16 cellular contexts compared by ENCODE assay signal in the genomic region with DNA sequence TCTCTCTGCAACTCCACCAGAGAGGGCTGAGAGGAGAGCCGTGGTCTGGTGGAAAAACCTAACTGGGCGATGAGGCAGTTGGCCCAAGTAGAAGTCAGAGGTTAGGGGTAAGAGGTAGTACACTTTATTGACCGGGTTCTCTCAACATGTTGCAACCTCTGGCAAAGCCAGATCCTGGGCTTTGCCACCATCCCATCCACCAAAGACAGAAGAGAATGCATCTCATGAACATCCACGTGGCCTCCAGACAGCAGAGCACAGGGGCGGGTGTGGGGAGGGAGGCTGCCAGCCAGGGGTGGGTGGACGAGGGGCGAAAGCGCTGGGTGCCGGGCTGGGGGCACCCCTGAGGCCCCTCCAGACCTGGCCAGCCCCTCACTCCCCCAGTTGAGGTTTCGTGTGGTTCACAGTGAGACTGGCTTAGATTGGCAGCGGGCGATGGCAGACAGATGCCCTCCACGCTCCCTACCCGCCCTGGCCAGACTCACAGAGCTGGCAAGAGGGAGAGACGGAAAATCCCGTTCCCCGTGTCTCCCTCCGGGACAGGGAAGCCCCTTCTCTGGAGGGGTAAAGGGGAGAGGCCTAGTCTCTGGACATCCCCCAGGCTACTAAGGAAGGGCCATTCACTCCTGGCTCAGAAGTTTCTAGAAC. TPM values are rescaled to one million over a fixed set of nuclear protein-coding genes. Genes with fewer than 3 reads are reported as not detected.
DNase-seq lines count a peak whose midpoint lies in the region; ATAC-seq and TF ChIP-seq lines count a peak whose summit lies in the region.
"Had no signal": no experiment of that assay in that cellular context is flagged by ENCODE, and none has a peak within 500 bp of the region (broad histone marks: within the 10 kb centered on the region; RNA-seq: fewer than 3 reads in every experiment).

No MANE protein-coding gene starts in this region.

- H4K8ac ChIP-seq in IMR-90 (ENCODE audit: low read depth in 2 of 2, low read length in 2 of 2) = no peak overlapping the region

- DNase-seq in AG08396 (ENCODE audit: low spot score) (peak; percentile 7), IMR-90 (no peak), neural progenitor cell (ENCODE audit: low spot score) (no peak), GM19238 (ENCODE audit: insufficient read length, low spot score) (no peak), HuH-7.5 (ENCODE audit: low spot score) (no peak), islet precursor cell (no peak)
- DNase-seq: DMS 273 treated with DMSO at 0.1 percent for 48 hours, DND-41, KG1, NCI-H1694 treated with DMSO at 0.1 percent for 48 hours, OCI-M1, SIG-M5 had no signal

- H2BK15ac ChIP-seq in IMR-90 (ENCODE audit: low read depth, low read length) = no peak overlapping the region

- H3K4me3 ChIP-seq in IMR-90 (ENCODE audit: insufficient read depth, low read depth, low read length) (no peak overlapping the region), neural progenitor cell (no peak overlapping the region)
- H3K4me3 ChIP-seq: GM23338 had no signal

- no peaks in the 10 kb centered on the region for H3K9me3 Mint-ChIP-seq in dendritic cell treated with granulocyte-macrophage colony-stimulating factor and Interleukin-4, amounts not matched to agents 40 ng/mL and 50 ng/mL, for 4 days
- H3K9me3 Mint-ChIP-seq in neural progenitor cell = no peaks in the 10 kb centered on the region
- H3K9me3 Mint-ChIP-seq: GM23338 had no signal

- H2BK5ac ChIP-seq in IMR-90 (ENCODE audit: low read depth, low read length, poor library complexity, severe bottlenecking) = no peak overlapping the region

- H3K4me1 ChIP-seq in IMR-90 (ENCODE audit: control insufficient read depth, insufficient read depth, low read length) = no peaks in the 10 kb centered on the region
- peaks cover 7% of the 10 kb centered on the region for H3K4me1 ChIP-seq in neural progenitor cell

- no peak for TF ChIP-seq POLR2A in IMR-90 (IDR thresholded peaks at IDR 0.05; ENCODE audit: low read depth, low read length)

- WGBS in IMR-90 (ENCODE audit: extremely low coverage in 2 of 2, insufficient read length in 1 of 2), 2 experiments = no CpG with 5 or more reads among the region's 18 CpGs

- in situ Hi-C loops in IMR-90 (cut with MboI; ENCODE audit: low sequenced_read_pairs) = no loop called here

- H3K36me3 Mint-ChIP-seq in dendritic cell treated with granulocyte-macrophage colony-stimulating factor and Interleukin-4, amounts not matched to agents 40 ng/mL and 50 ng/mL, for 4 days (ENCODE audit: low read depth) = no peaks in the 10 kb centered on the region
- peaks cover 3% of the 10 kb centered on the region for H3K36me3 Mint-ChIP-seq in neural progenitor cell

- no peak overlapping the region for H2BK20ac ChIP-seq in IMR-90 (ENCODE audit: low read depth, low read length)

- no peak overlapping the region for H2BK120ac ChIP-seq in IMR-90 (ENCODE audit: low read depth, low read length)

- H3K36me3 ChIP-seq in IMR-90 (ENCODE audit: control insufficient read depth, insufficient read depth, low read length) = peaks cover 2% of the 10 kb centered on the region
- no peaks in the 10 kb centered on the region for H3K36me3 ChIP-seq in neural progenitor cell

- intact Hi-C loops in IMR-90 (cut with micrococcal nuclease) = no loop called here
- intact Hi-C loops in dendritic cell treated with granulocyte-macrophage colony-stimulating factor and Interleukin-4, amounts not matched to agents 40 ng/mL and 50 ng/mL, for 4 days (cut with micrococcal nuclease) = no loop called here

- H3K79me2 ChIP-seq in neural progenitor cell (ENCODE audit: low read depth) = no peaks in the 10 kb centered on the region

- H3K56ac ChIP-seq in IMR-90 (ENCODE audit: extremely low read depth, insufficient read depth, low read length) = no peak overlapping the region

- H2AFZ ChIP-seq in IMR-90 (replicated peaks; ENCODE audit: low read length, poor library complexity) (no peak overlapping the region), neural progenitor cell (replicated peaks) (peak overlapping the region; percentile 10)
- H2AFZ ChIP-seq: GM23338 had no signal

- H3K27ac ChIP-seq in IMR-90 (ENCODE audit: insufficient read depth, low read length) (no peak overlapping the region), neural progenitor cell (no peak overlapping the region)
- H3K27ac ChIP-seq: C4-2B had no signal

- H3K9me1 ChIP-seq in IMR-90 (ENCODE audit: insufficient read depth, low read length) = no peaks in the 10 kb centered on the region

- dilution Hi-C loops in IMR-90 (cut with HindIII; ENCODE audit: low sequenced_read_pairs, unreplicated experiment) = no loop called here

- H3K27me3 Mint-ChIP-seq in dendritic cell treated with granulocyte-macrophage colony-stimulating factor and Interleukin-4, amounts not matched to agents 40 ng/mL and 50 ng/mL, for 4 days = no peaks in the 10 kb centered on the region
- H3K27me3 Mint-ChIP-seq in neural progenitor cell (ENCODE audit: insufficient read depth, low read depth) = peaks cover 2% of the 10 kb centered on the region

- no peak overlapping the region for H3K9ac ChIP-seq in IMR-90 (ENCODE audit: low read depth, low read length)
- H3K9ac ChIP-seq in neural progenitor cell = no peak overlapping the region

- H3K79me1 ChIP-seq in IMR-90 (ENCODE audit: low read depth in 1 of 2, low read length in 2 of 2) = no peaks in the 10 kb centered on the region

- H4K91ac ChIP-seq in IMR-90 (ENCODE audit: insufficient read depth, low read depth, low read length) = no peak overlapping the region

- peak overlapping the region; percentile 28 for H2AK9ac ChIP-seq in IMR-90 (replicated peaks; ENCODE audit: low read depth, low read length, poor library complexity)

- H3K27ac Mint-ChIP-seq in dendritic cell treated with granulocyte-macrophage colony-stimulating factor and Interleukin-4, amounts not matched to agents 40 ng/mL and 50 ng/mL, for 4 days = peak overlapping the region; percentile 75
- peak overlapping the region; percentile 92 for H3K27ac Mint-ChIP-seq in neural progenitor cell
- H3K27ac Mint-ChIP-seq: GM23338 had no signal

- no peak for TF ChIP-seq CTCF in IMR-90 (conservative IDR thresholded peaks at IDR 0.05; ENCODE audit: low read depth, low read length)
- no peak for TF ChIP-seq CTCF in neural progenitor cell (IDR thresholded peaks at IDR 0.05)

- peaks cover 4% of the 10 kb centered on the region for H3F3A ChIP-seq in neural progenitor cell (ENCODE audit: low read depth)

- H2AK5ac ChIP-seq in IMR-90 (ENCODE audit: low read depth, low read length) = no peak overlapping the region

- ATAC-seq in IMR-90 (ENCODE audit: low read depth) = no peak
- ATAC-seq in GM21825 (IDR thresholded peaks at IDR 0.05; ENCODE audit: unreplicated experiment) = no peak
- ATAC-seq: GM23338 had no signal

- H3K14ac ChIP-seq in IMR-90 (replicated peaks; ENCODE audit: low read depth, low read length) = no peak overlapping the region

- BruUV-seq in IMR-90 (replicated peaks; lab: Mats Ljungman, UMichigan) = no TSS peak

- TF ChIP-seq RAD21 in IMR-90 (IDR thresholded peaks at IDR 0.05; ENCODE audit: low read length) = no peak

- no peak overlapping the region for H3K4me3 Mint-ChIP-seq in dendritic cell treated with granulocyte-macrophage colony-stimulating factor and Interleukin-4, amounts not matched to agents 40 ng/mL and 50 ng/mL, for 4 days
- no peak overlapping the region for H3K4me3 Mint-ChIP-seq in neural progenitor cell
- H3K4me3 Mint-ChIP-seq: GM23338 had no signal

- H3K23ac ChIP-seq in IMR-90 (ENCODE audit: low read depth, low read length) = no peak overlapping the region

- H4K5ac ChIP-seq in IMR-90 (ENCODE audit: low read depth, low read length) = no peak overlapping the region

- H3K9me3 ChIP-seq in IMR-90 (ENCODE audit: control insufficient read depth, insufficient read depth, low read length) (no peaks in the 10 kb centered on the region), neural progenitor cell (ENCODE audit: low read depth) (no peaks in the 10 kb centered on the region)

- H3K27me3 ChIP-seq in IMR-90 (ENCODE audit: control insufficient read depth, insufficient read depth, low read length) = no peaks in the 10 kb centered on the region
- H3K27me3 ChIP-seq in neural progenitor cell = no peaks in the 10 kb centered on the region

- H3K4ac ChIP-seq in IMR-90 (ENCODE audit: low read depth, low read length) = no peak overlapping the region

- no peak overlapping the region for H3K18ac ChIP-seq in IMR-90 (ENCODE audit: low read depth, low read length)

- CTCF ChIA-PET in IMR-90 (lab: Yijun Ruan, JAX) = no interaction called here

- no peaks in the 10 kb centered on the region for H4K20me1 ChIP-seq in IMR-90 (ENCODE audit: insufficient read depth, low read length)
- no peaks in the 10 kb centered on the region for H4K20me1 ChIP-seq in neural progenitor cell (ENCODE audit: low read depth)

- H3K4me1 Mint-ChIP-seq in dendritic cell treated with granulocyte-macrophage colony-stimulating factor and Interleukin-4, amounts not matched to agents 40 ng/mL and 50 ng/mL, for 4 days (ENCODE audit: low read depth) = peaks cover 31% of the 10 kb centered on the region
- peaks cover 9% of the 10 kb centered on the region for H3K4me1 Mint-ChIP-seq in neural progenitor cell
- H3K4me1 Mint-ChIP-seq: GM23338 had no signal

- POLR2A ChIA-PET in IMR-90 (lab: Charles Lee; ENCODE audit: unreplicated experiment) = no interaction called here

- H3K4me2 ChIP-seq in IMR-90 (ENCODE audit: low read depth, low read length) (no peak overlapping the region), neural progenitor cell (no peak overlapping the region)
- H3K4me2 ChIP-seq: GM23338 had no signal

TF ChIP-seq in IMR-90, 13 proteins besides CTCF, POLR2A, EP300 and RAD21 (continues in another document):
- TF ChIP-seq MAFK (IDR thresholded peaks at IDR 0.05; ENCODE audit: low read depth, low read length) = no peak

RNA-seq across cellular contexts. Expression of gene VPS37B, which starts 33.1 kb away (rescaled TPM):
- total RNA-seq in IMR-90 (2012; rRNA removed) (8.6 and 13.9 TPM in 2 replicates), neural progenitor cell (ENCODE audit: low replicate concordance) (19.4 and 23.9 TPM in 2 replicates)
- polyA plus RNA-seq in IMR-90 (2012; rRNA removed) = 25.7 and 29.9 TPM in 2 replicates
- 30.2 and 32.2 TPM in 2 replicates for polyA plus RNA-seq in IMR-90 (2012; cell fraction: cytosol; rRNA removed)
- polyA plus RNA-seq in IMR-90 (2012; cell fraction: nucleus; rRNA removed; ENCODE audit: low replicate concordance) = 46.1 and 46.4 TPM in 2 replicates

RNA-seq across cellular contexts. Expression of gene ABCB9, which starts 37.2 kb away (rescaled TPM):
- total RNA-seq in IMR-90 (2012; rRNA removed) = 5.6 and 7.2 TPM in 2 replicates
- polyA plus RNA-seq in IMR-90 (2012; rRNA removed) = 7.8 and 8.3 TPM in 2 replicates
- polyA plus RNA-seq in IMR-90 (2012; cell fraction: cytosol; rRNA removed) = 6.6 and 7.8 TPM in 2 replicates
- 14.2 and 28.2 TPM in 2 replicates for polyA plus RNA-seq in IMR-90 (2012; cell fraction: nucleus; rRNA removed; ENCODE audit: low replicate concordance)
- 1.9 and 5.3 TPM in 2 replicates for total RNA-seq in neural progenitor cell (ENCODE audit: low replicate concordance)

RNA-seq across cellular contexts. Expression of gene OGFOD2, which starts 46.0 kb away (rescaled TPM):
- total RNA-seq in IMR-90 (2012; rRNA removed) = 4.3 and 4.7 TPM in 2 replicates
- polyA plus RNA-seq in IMR-90 (2012; rRNA removed) = 18.2 and 19.0 TPM in 2 replicates
- 7.7 and 16.7 TPM in 2 replicates for polyA plus RNA-seq in IMR-90 (2012; cell fraction: cytosol; rRNA removed)
- polyA plus RNA-seq in IMR-90 (2012; cell fraction: nucleus; rRNA removed; ENCODE audit: low replicate concordance) = 31.5 and 87.3 TPM in 2 replicates
- 9.9 and 20.6 TPM in 2 replicates for total RNA-seq in neural progenitor cell (ENCODE audit: low replicate concordance)

RNA-seq across cellular contexts. Expression of gene ARL6IP4, which starts 51.5 kb away (rescaled TPM):
- total RNA-seq in IMR-90 (2012; rRNA removed) = 161 and 205 TPM in 2 replicates
- 254 and 258 TPM in 2 replicates for polyA plus RNA-seq in IMR-90 (2012; rRNA removed)
- polyA plus RNA-seq in IMR-90 (2012; cell fraction: cytosol; rRNA removed) = 195 and 234 TPM in 2 replicates
- polyA plus RNA-seq in IMR-90 (2012; cell fraction: nucleus; rRNA removed; ENCODE audit: low replicate concordance) = 276 and 281 TPM in 2 replicates
- 83.8 and 143 TPM in 2 replicates for total RNA-seq in neural progenitor cell (ENCODE audit: low replicate concordance)
